Comparison of ENCODE assay signal across 9 cellular contexts in the genomic region with DNA sequence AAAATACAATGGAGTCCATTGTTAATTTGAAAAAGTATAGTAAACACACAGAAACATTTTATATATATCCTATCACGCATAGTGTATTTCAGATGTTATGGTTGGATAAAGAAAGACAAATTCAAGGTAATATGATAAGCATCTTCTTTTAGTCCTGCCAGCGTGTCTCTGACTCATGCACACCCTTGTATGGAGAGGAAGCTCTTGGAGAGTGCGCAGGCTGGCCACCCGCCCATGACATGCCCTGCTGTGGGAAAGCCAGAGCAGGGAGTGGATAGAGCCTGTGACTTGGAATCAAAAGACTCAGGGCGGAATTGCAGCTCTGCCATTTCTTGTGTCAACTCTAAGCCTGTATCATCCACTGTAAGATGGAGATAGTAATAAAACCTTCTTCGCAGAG. TPM values are rescaled to one million over a fixed set of nuclear protein-coding genes. Genes with fewer than 3 reads are reported as not detected.
A peak's percentile ranks its signal among the peaks of the same experiment; 100 is the strongest.
DNase-seq lines count a peak whose midpoint lies in the region; ATAC-seq, FAIRE-seq and TF ChIP-seq lines count a peak whose summit lies in the region.
"Had no signal": no experiment of that assay in that cellular context is flagged by ENCODE, and none has a peak within 500 bp of the region (broad histone marks: within the 10 kb centered on the region; RNA-seq: fewer than 3 reads in every experiment).

No MANE protein-coding gene starts in this region.

- FAIRE-seq in GM12892 (lab: Jason Lieb, UNC) = no peak

- peaks cover 1% of the 10 kb centered on the region for H3K36me3 Mint-ChIP-seq in activated CD4-positive, alpha-beta T cell treated with anti-CD3 and anti-CD28 coated beads, Interleukin-2, amount 10 ng/mL, durations not matched to agents 24 days and 14 days (ENCODE audit: low read depth)
- H3K36me3 Mint-ChIP-seq in activated CD4-positive, alpha-beta T cell treated with anti-CD3 and anti-CD28 coated beads for 36 hours (ENCODE audit: low read depth) = no peaks in the 10 kb centered on the region
- H3K36me3 Mint-ChIP-seq: naive B cell had no signal

- peak overlapping the region; percentile 69 for H3K27ac Mint-ChIP-seq in activated CD4-positive, alpha-beta T cell treated with anti-CD3 and anti-CD28 coated beads, Interleukin-2, amount 10 ng/mL, durations not matched to agents 24 days and 14 days
- no peak overlapping the region for H3K27ac Mint-ChIP-seq in activated CD4-positive, alpha-beta T cell treated with anti-CD3 and anti-CD28 coated beads for 36 hours

- peak overlapping the region; percentile 78 for H3K27ac ChIP-seq in upper lobe of right lung

- H3K9me3 ChIP-seq in upper lobe of right lung = no peaks in the 10 kb centered on the region

- no peaks in the 10 kb centered on the region for H3K36me3 ChIP-seq in upper lobe of right lung

- CTCF ChIA-PET in activated CD4-positive, alpha-beta T cell treated with anti-CD3 and anti-CD28 coated beads for 36 hours (lab: Charles Lee) = interaction anchor here (2.1 to 5.8 kb wide), 2 partner anchors 13 to 19 kb away, joined by 15 to 33 read pairs; no protein-coding TSS in a partner anchor

- intact Hi-C loops in activated CD4-positive, alpha-beta T cell treated with anti-CD3 and anti-CD28 coated beads, Interleukin-2, amount 10 ng/mL, durations not matched to agents 24 days and 14 days (cut with micrococcal nuclease) = no loop called here
- intact Hi-C loops in activated CD4-positive, alpha-beta T cell treated with anti-CD3 and anti-CD28 coated beads for 36 hours (cut with DNase I, micrococcal nuclease) = no loop called here
- intact Hi-C loops in upper lobe of right lung (cut with DNase I) = no loop called here

- no peak for TF ChIP-seq CTCF in upper lobe of right lung (IDR thresholded peaks at IDR 0.05)

- POLR2A ChIA-PET in activated CD4-positive, alpha-beta T cell treated with anti-CD3 and anti-CD28 coated beads for 36 hours (lab: Charles Lee) = no interaction called here

- no peak for ATAC-seq in activated CD4-positive, alpha-beta T cell treated with anti-CD3 and anti-CD28 coated beads for 36 hours
- ATAC-seq in upper lobe of right lung (peak; percentile 71), GM21390 (IDR thresholded peaks at IDR 0.05; ENCODE audit: unreplicated experiment) (no peak)

- H3K4me1 ChIP-seq in upper lobe of right lung = peaks cover 60% of the 10 kb centered on the region

- DNase-seq in activated CD4-positive, alpha-beta T cell treated with anti-CD3 and anti-CD28 coated beads, Interleukin-2, amount 10 ng/mL, durations not matched to agents 24 days and 14 days = peak; percentile 68
- DNase-seq in activated CD4-positive, alpha-beta T cell treated with anti-CD3 and anti-CD28 coated beads for 36 hours = no peak
- DNase-seq in amniotic epithelial cell (ENCODE audit: low read depth) (peak; percentile 87), kidney tubule cell (ENCODE audit: low spot score) (peak; percentile 55), upper lobe of right lung (peak; percentile 80), DMS79 (lab: John Stamatoyannopoulos, UW) (no peak), GM12892 (ENCODE audit: insufficient read length) (no peak)
- DNase-seq: naive B cell had no signal

- H3K4me3 ChIP-seq in upper lobe of right lung = no peak overlapping the region

- no peaks in the 10 kb centered on the region for H3K27me3 ChIP-seq in upper lobe of right lung

- H3K4me3 Mint-ChIP-seq in activated CD4-positive, alpha-beta T cell treated with anti-CD3 and anti-CD28 coated beads, Interleukin-2, amount 10 ng/mL, durations not matched to agents 24 days and 14 days = peak overlapping the region; percentile 37
- no peak overlapping the region for H3K4me3 Mint-ChIP-seq in activated CD4-positive, alpha-beta T cell treated with anti-CD3 and anti-CD28 coated beads for 36 hours
- H3K4me3 Mint-ChIP-seq: naive B cell had no signal

- no peaks in the 10 kb centered on the region for H3K9me3 Mint-ChIP-seq in activated CD4-positive, alpha-beta T cell treated with anti-CD3 and anti-CD28 coated beads, Interleukin-2, amount 10 ng/mL, durations not matched to agents 24 days and 14 days
- H3K9me3 Mint-ChIP-seq in activated CD4-positive, alpha-beta T cell treated with anti-CD3 and anti-CD28 coated beads for 36 hours (ENCODE audit: low read depth) = no peaks in the 10 kb centered on the region
- H3K9me3 Mint-ChIP-seq: naive B cell had no signal

- H3K27me3 Mint-ChIP-seq in activated CD4-positive, alpha-beta T cell treated with anti-CD3 and anti-CD28 coated beads, Interleukin-2, amount 10 ng/mL, durations not matched to agents 24 days and 14 days = no peaks in the 10 kb centered on the region
- no peaks in the 10 kb centered on the region for H3K27me3 Mint-ChIP-seq in activated CD4-positive, alpha-beta T cell treated with anti-CD3 and anti-CD28 coated beads for 36 hours
- H3K27me3 Mint-ChIP-seq: naive B cell had no signal

- no peak for TF ChIP-seq POLR2A in GM12892 (IDR thresholded peaks at IDR 0.05; ENCODE audit: low read depth, low read length)

- H3K4me1 Mint-ChIP-seq in activated CD4-positive, alpha-beta T cell treated with anti-CD3 and anti-CD28 coated beads, Interleukin-2, amount 10 ng/mL, durations not matched to agents 24 days and 14 days = peaks cover 48% of the 10 kb centered on the region
- peaks cover 20% of the 10 kb centered on the region for H3K4me1 Mint-ChIP-seq in activated CD4-positive, alpha-beta T cell treated with anti-CD3 and anti-CD28 coated beads for 36 hours

RNA-seq across cellular contexts. Expression of a gene that starts 23.0 kb away (rescaled TPM):
- total RNA-seq in activated CD4-positive, alpha-beta T cell treated with anti-CD3 and anti-CD28 coated beads, Interleukin-2, amount 10 ng/mL, durations not matched to agents 24 days and 14 days = 142 and 164 TPM in 2 replicates
- total RNA-seq in activated CD4-positive, alpha-beta T cell treated with anti-CD3 and anti-CD28 coated beads for 36 hours = 100 to 1,000 TPM; 120 to 142 TPM
- total RNA-seq in upper lobe of right lung = 149 TPM
- 77.0 TPM for polyA plus RNA-seq in GM12892 (2012; ENCODE audit: missing spikeins)

RNA-seq across cellular contexts. Expression of a gene that starts 42.7 kb away (rescaled TPM):
- total RNA-seq in activated CD4-positive, alpha-beta T cell treated with anti-CD3 and anti-CD28 coated beads, Interleukin-2, amount 10 ng/mL, durations not matched to agents 24 days and 14 days = 422 and 430 TPM in 2 replicates
- total RNA-seq in activated CD4-positive, alpha-beta T cell treated with anti-CD3 and anti-CD28 coated beads for 36 hours = 100 to 1,000 TPM; 305 to 379 TPM
- total RNA-seq in upper lobe of right lung = 314 TPM
- 328 TPM for polyA plus RNA-seq in GM12892 (2012; ENCODE audit: missing spikeins)

RNA-seq across cellular contexts. Expression of a gene that starts 52.3 kb away (rescaled TPM):
- 58.3 and 62.6 TPM in 2 replicates for total RNA-seq in activated CD4-positive, alpha-beta T cell treated with anti-CD3 and anti-CD28 coated beads, Interleukin-2, amount 10 ng/mL, durations not matched to agents 24 days and 14 days
- total RNA-seq in activated CD4-positive, alpha-beta T cell treated with anti-CD3 and anti-CD28 coated beads for 36 hours = 10 to 100 TPM; 43.1 to 56.7 TPM
- total RNA-seq in upper lobe of right lung = 34.8 TPM
- polyA plus RNA-seq in GM12892 (2012; ENCODE audit: missing spikeins) = 22.5 TPM

Comparison
In these comparisons a context has a peak if more than half of its experiments do, and no peak if none do; other contexts are left out.
1. DNase-seq: peak in activated CD4-positive, alpha-beta T cell treated with anti-CD3 and anti-CD28 coated beads, Interleukin-2, amount 10 ng/mL, durations not matched to agents 24 days and 14 days (single experiment), amniotic epithelial cell (single experiment), kidney tubule cell (single experiment) and upper lobe of right lung (single experiment); none in activated CD4-positive, alpha-beta T cell treated with anti-CD3 and anti-CD28 coated beads for 36 hours (single experiment), DMS79 (single experiment) and GM12892 (single experiment).